8 cellular contexts compared by ENCODE assay signal in genomic region chr21:34022557-34023335, GRCh38. TPM values are rescaled to one million over a fixed set of nuclear protein-coding genes. Genes with fewer than 3 reads are reported as not detected.
DNase-seq lines count a peak whose midpoint lies in the region; ATAC-seq lines count a peak whose summit lies in the region.

No MANE protein-coding gene starts in this region.

- intact Hi-C loops in activated T-helper 2 cell treated with anti-CD3 and anti-CD28 coated beads, Interferon-gamma antibody, Interleukin-2, Interleukin-4, amounts not matched to agents 10 μg/mL and 5 μg/mL and 100 μg/mL, durations not matched to agents 14 hours and 24 hours and 36 hours (cut with micrococcal nuclease), result loop anchor here (1.0 to 2.0 kb wide), 3 partner anchors 14 to 76 kb away; no protein-coding TSS in a partner anchor

- no peak overlapping the region for H3K4me3 Mint-ChIP-seq in activated T-helper 2 cell treated with anti-CD3 and anti-CD28 coated beads, Interferon-gamma antibody, Interleukin-2, Interleukin-4, amounts not matched to agents 10 μg/mL and 5 μg/mL and 100 μg/mL, durations not matched to agents 14 hours and 24 hours and 36 hours (ENCODE audit: low read depth)

- DNase-seq in NOMO-1 treated with dmso at 0.1 percent for 144 hours (lab: John Stamatoyannopoulos, UW; ENCODE audit: unreplicated experiment) (peak; percentile 74), germinal center (ENCODE audit: low spot score) (no peak), HCEC 1CT (no peak)
- peak; percentile 36 for DNase-seq in activated gamma-delta T cell treated with anti-CD3 and anti-CD28 coated beads, Interleukin-2, amount 50 U/mL, for 16 hours (ENCODE audit: low read depth)
- peak; percentile 14 to 22 for DNase-seq in stimulated activated CD4-positive, alpha-beta T cell treated with anti-CD3 and anti-CD28 coated beads, Interleukin-15, amount 100 ng/mL, for 48 hours (ENCODE audit: low read depth in 2 of 2)
- DNase-seq in activated T-helper 2 cell treated with anti-CD3 and anti-CD28 coated beads, Interferon-gamma antibody, Interleukin-2, Interleukin-4, amounts not matched to agents 10 μg/mL and 5 μg/mL and 100 μg/mL, durations not matched to agents 14 hours and 24 hours and 36 hours (ENCODE audit: low spot score), result no peak

- ATAC-seq in GM19463 (IDR thresholded peaks at IDR 0.05; ENCODE audit: unreplicated experiment) (peak; percentile 27), HG03280 (IDR thresholded peaks at IDR 0.05; ENCODE audit: unreplicated experiment) (no peak)

- H3K4me1 Mint-ChIP-seq in activated T-helper 2 cell treated with anti-CD3 and anti-CD28 coated beads, Interferon-gamma antibody, Interleukin-2, Interleukin-4, amounts not matched to agents 10 μg/mL and 5 μg/mL and 100 μg/mL, durations not matched to agents 14 hours and 24 hours and 36 hours (ENCODE audit: low read depth), result peaks cover 25% of the 10 kb centered on the region

- H3K27ac Mint-ChIP-seq in activated T-helper 2 cell treated with anti-CD3 and anti-CD28 coated beads, Interferon-gamma antibody, Interleukin-2, Interleukin-4, amounts not matched to agents 10 μg/mL and 5 μg/mL and 100 μg/mL, durations not matched to agents 14 hours and 24 hours and 36 hours, result no peak overlapping the region

- H3K27me3 Mint-ChIP-seq in activated T-helper 2 cell treated with anti-CD3 and anti-CD28 coated beads, Interferon-gamma antibody, Interleukin-2, Interleukin-4, amounts not matched to agents 10 μg/mL and 5 μg/mL and 100 μg/mL, durations not matched to agents 14 hours and 24 hours and 36 hours (ENCODE audit: low read depth), result no peaks in the 10 kb centered on the region

- peaks cover 10% of the 10 kb centered on the region for H3K9me3 Mint-ChIP-seq in activated T-helper 2 cell treated with anti-CD3 and anti-CD28 coated beads, Interferon-gamma antibody, Interleukin-2, Interleukin-4, amounts not matched to agents 10 μg/mL and 5 μg/mL and 100 μg/mL, durations not matched to agents 14 hours and 24 hours and 36 hours

- no peaks in the 10 kb centered on the region for H3K36me3 Mint-ChIP-seq in activated T-helper 2 cell treated with anti-CD3 and anti-CD28 coated beads, Interferon-gamma antibody, Interleukin-2, Interleukin-4, amounts not matched to agents 10 μg/mL and 5 μg/mL and 100 μg/mL, durations not matched to agents 14 hours and 24 hours and 36 hours (ENCODE audit: low read depth)

RNA-seq across cellular contexts. Expression of gene MRPS6, which starts 50.6 kb away (rescaled TPM):
- total RNA-seq in activated T-helper 2 cell treated with anti-CD3 and anti-CD28 coated beads, Interferon-gamma antibody, Interleukin-2, Interleukin-4, amounts not matched to agents 10 μg/mL and 5 μg/mL and 100 μg/mL, durations not matched to agents 14 hours and 24 hours and 36 hours, result 117 and 120 TPM in 2 replicates

RNA-seq across cellular contexts. Expression of gene SLC5A3, which starts 50.6 kb away (rescaled TPM):
- 41.0 and 41.2 TPM in 2 replicates for total RNA-seq in activated T-helper 2 cell treated with anti-CD3 and anti-CD28 coated beads, Interferon-gamma antibody, Interleukin-2, Interleukin-4, amounts not matched to agents 10 μg/mL and 5 μg/mL and 100 μg/mL, durations not matched to agents 14 hours and 24 hours and 36 hours

Comparison
In these comparisons a context has a peak if more than half of its experiments do, and no peak if none do; other contexts are left out.
1. DNase-seq: peak in NOMO-1 treated with dmso at 0.1 percent for 144 hours (single experiment), activated gamma-delta T cell treated with anti-CD3 and anti-CD28 coated beads, Interleukin-2, amount 50 U/mL, for 16 hours (single experiment) and stimulated activated CD4-positive, alpha-beta T cell treated with anti-CD3 and anti-CD28 coated beads, Interleukin-15, amount 100 ng/mL, for 48 hours (2 of 2); none in germinal center (single experiment), HCEC 1CT (single experiment) and activated T-helper 2 cell treated with anti-CD3 and anti-CD28 coated beads, Interferon-gamma antibody, Interleukin-2, Interleukin-4, amounts not matched to agents 10 μg/mL and 5 μg/mL and 100 μg/mL, durations not matched to agents 14 hours and 24 hours and 36 hours (single experiment).